In genomic region chr3:28077566-28077965, GRCh38 we compare ENCODE assay signal across 10 cellular contexts.
DNase-seq lines count a peak whose midpoint lies in the region; ATAC-seq and TF ChIP-seq lines count a peak whose summit lies in the region.
"Had no signal": no experiment of that assay in that cellular context is flagged by ENCODE, and none has a peak within 500 bp of the region (broad histone marks: within the 10 kb centered on the region; RNA-seq: fewer than 3 reads in every experiment).

No MANE protein-coding gene starts in this region.

- no peaks in the 10 kb centered on the region for H3K27me3 ChIP-seq in fibroblast of lung (ENCODE audit: control insufficient read depth, insufficient read depth, low read length)
- H3K27me3 ChIP-seq in neuronal stem cell (ENCODE audit: control insufficient read depth in 3 of 3, insufficient read depth in 3 of 3, low read depth in 1 of 3, low read length in 3 of 3) = peaks cover 0 to 41% (median 0%) of the 10 kb centered on the region in 3 experiments

- DNase-seq in GM04503 (ENCODE audit: low read depth) = peak; percentile 2
- peak; percentile 44 for DNase-seq in NCI-H69 (lab: John Stamatoyannopoulos, UW)
- peak; percentile 16 to 18 for DNase-seq in fibroblast of lung (ENCODE audit: low read depth in 2 of 2)
- peak; percentile 40 for DNase-seq in neuronal stem cell (ENCODE audit: low spot score)
- no peak for DNase-seq in amniotic stem cell (lab: John Stamatoyannopoulos, UW)
- DNase-seq in NCI-H1092 (lab: John Stamatoyannopoulos, UW) = no peak
- DNase-seq in SHP77 (lab: John Stamatoyannopoulos, UW) = no peak
- DNase-seq: activated naive CD8-positive, alpha-beta T cell treated with anti-CD3 and anti-CD28 coated beads, Interleukin-2, amount 50 U/mL, for 24 hours; NCI-H748 treated with DMSO at 0.1 percent for 48 hours had no signal

- H3K4me3 ChIP-seq in fibroblast of lung (replicated peaks in 1 of 4; ENCODE audit: control extremely low read depth in 1 of 4, insufficient read depth in 1 of 4, low read depth in 3 of 4, low read length in 4 of 4) = no peak overlapping the region
- no peak overlapping the region for H3K4me3 ChIP-seq in neuronal stem cell (ENCODE audit: low read length in 2 of 2)

- H3K4me1 ChIP-seq in fibroblast of lung (ENCODE audit: control insufficient read depth, extremely low read depth, insufficient read depth, low read length) = no peaks in the 10 kb centered on the region
- H3K4me1 ChIP-seq in neuronal stem cell (ENCODE audit: control insufficient read depth in 2 of 2, insufficient read depth in 1 of 2, low read depth in 1 of 2, low read length in 2 of 2) = peaks cover 4 to 8% of the 10 kb centered on the region in 2 donors

- H3K79me2 ChIP-seq in fibroblast of lung (ENCODE audit: control insufficient read depth, insufficient read depth, low read length) = no peaks in the 10 kb centered on the region

- H4K20me1 ChIP-seq in fibroblast of lung (ENCODE audit: control insufficient read depth, extremely low read depth, insufficient read depth, low read length) = no peaks in the 10 kb centered on the region

- H2BK12ac ChIP-seq in neuronal stem cell (ENCODE audit: low read length) = no peak overlapping the region

- H3K14ac ChIP-seq in neuronal stem cell (ENCODE audit: low read length) = no peak overlapping the region

- no peak for ATAC-seq in GM21529 (IDR thresholded peaks at IDR 0.05; ENCODE audit: unreplicated experiment)
- ATAC-seq: activated naive CD8-positive, alpha-beta T cell treated with anti-CD3 and anti-CD28 coated beads, Interleukin-2, amount 50 U/mL, for 24 hours had no signal

- H3K27ac ChIP-seq in fibroblast of lung (ENCODE audit: insufficient read depth, low read length) (no peak overlapping the region), neuronal stem cell (replicated peaks; ENCODE audit: low read length) (no peak overlapping the region)

- no CpG with 5 or more reads among the region's 7 CpGs for WGBS in neuronal stem cell (ENCODE audit: extremely low coverage in 2 of 2, insufficient read length in 2 of 2, insufficient replicate concordance in 1 of 2), 2 donors

- H3K9ac ChIP-seq in fibroblast of lung (ENCODE audit: insufficient read depth, low read length) = no peak overlapping the region
- H3K9ac ChIP-seq in neuronal stem cell (ENCODE audit: low read depth, low read length, poor library complexity) = no peak overlapping the region

- no peak overlapping the region for H2BK120ac ChIP-seq in neuronal stem cell (ENCODE audit: low read depth, low read length)

- no peak overlapping the region for H2AK5ac ChIP-seq in neuronal stem cell (ENCODE audit: low read depth, low read length)

- H4K8ac ChIP-seq in neuronal stem cell (ENCODE audit: low read depth, low read length) = no peak overlapping the region

- TF ChIP-seq CTCF in fibroblast of lung (conservative IDR thresholded peaks at IDR 0.05 in 1 of 2, IDR thresholded peaks at IDR 0.05 in 1 of 2; ENCODE audit: low read depth in 1 of 2, low read length in 2 of 2) = no peak

- H2BK5ac ChIP-seq in neuronal stem cell (ENCODE audit: low read length) = no peak overlapping the region

- H3K4me2 ChIP-seq in fibroblast of lung (ENCODE audit: extremely low read depth, insufficient read depth, low read length) (no peak overlapping the region), neuronal stem cell (ENCODE audit: insufficient read depth, low read length, poor library complexity, severe bottlenecking) (no peak overlapping the region)

- H4K91ac ChIP-seq in neuronal stem cell (ENCODE audit: low read depth, low read length, poor library complexity) = no peak overlapping the region

- H3K9me3 ChIP-seq in fibroblast of lung (ENCODE audit: control insufficient read depth, insufficient read depth, low read depth, low read length) (no peaks in the 10 kb centered on the region), neuronal stem cell (replicated peaks in 1 of 2; ENCODE audit: control insufficient read depth in 2 of 2, insufficient read depth in 1 of 2, low read depth in 1 of 2, low read length in 2 of 2) (no peaks in the 10 kb centered on the region)

- no peaks in the 10 kb centered on the region for H3K79me1 ChIP-seq in neuronal stem cell (ENCODE audit: low read depth, low read length)

- no peaks in the 10 kb centered on the region for H3K36me3 ChIP-seq in fibroblast of lung (ENCODE audit: control insufficient read depth, insufficient read depth, low read length)
- H3K36me3 ChIP-seq in neuronal stem cell (replicated peaks in 1 of 2; ENCODE audit: control insufficient read depth in 2 of 2, insufficient read depth in 2 of 2, low read length in 2 of 2) = no peaks in the 10 kb centered on the region

- no peak overlapping the region for H3K18ac ChIP-seq in neuronal stem cell (ENCODE audit: low read length)

- H2AFZ ChIP-seq in fibroblast of lung (ENCODE audit: low read length) = no peak overlapping the region
- no peak overlapping the region for H2AFZ ChIP-seq in neuronal stem cell (ENCODE audit: low read length)

- no peak overlapping the region for H3K23ac ChIP-seq in neuronal stem cell (ENCODE audit: low read depth, low read length, poor library complexity)

- H2BK15ac ChIP-seq in neuronal stem cell (ENCODE audit: low read length) = no peak overlapping the region

- H3K4ac ChIP-seq in neuronal stem cell (ENCODE audit: low read length) = no peak overlapping the region

Comparison
In these comparisons a context has a peak if more than half of its experiments do, and no peak if none do; other contexts are left out.
1. DNase-seq: peak in GM04503 (single experiment), NCI-H69 (single experiment), fibroblast of lung (2 of 2) and neuronal stem cell (single experiment); none in amniotic stem cell (single experiment), NCI-H1092 (single experiment) and SHP77 (0 of 2).